Comparison of ENCODE assay signal across 15 cellular contexts in genomic region chr6:158018851-158019361, GRCh38. TPM values are rescaled to one million over a fixed set of nuclear protein-coding genes. Genes with fewer than 3 reads are reported as not detected.
A peak's percentile ranks its signal among the peaks of the same experiment; 100 is the strongest.
DNase-seq lines count a peak whose midpoint lies in the region; ATAC-seq and TF ChIP-seq lines count a peak whose summit lies in the region.
"Had no signal": no experiment of that assay in that cellular context is flagged by ENCODE, and none has a peak within 500 bp of the region (broad histone marks: within the 10 kb centered on the region; RNA-seq: fewer than 3 reads in every experiment).

No MANE protein-coding gene starts in this region.

- H3F3A ChIP-seq in GM23248 (ENCODE audit: insufficient read depth) (peaks cover 15% of the 10 kb centered on the region), SK-N-SH (replicated peaks; ENCODE audit: insufficient read depth) (peaks cover 16% of the 10 kb centered on the region)

- H3K27ac ChIP-seq in GM23248 (no peak overlapping the region), SK-N-SH (ENCODE audit: low read depth in 2 of 2, low read length in 1 of 2) (peak overlapping the region in 1 of 2 experiments; percentile 86; a peak in 2 of 4 replicates), body of pancreas (no peak overlapping the region)
- H3K27ac ChIP-seq: SK-N-MC had no signal

- H3K36me3 ChIP-seq in GM23248 (ENCODE audit: low read depth) (peaks cover 17% of the 10 kb centered on the region), SK-N-SH (replicated peaks in 1 of 2; ENCODE audit: control insufficient read depth in 1 of 2, insufficient read depth in 2 of 2, low read length in 1 of 2) (peaks cover 4 to 23% of the 10 kb centered on the region in 2 experiments), body of pancreas (replicated peaks in 1 of 2; ENCODE audit: insufficient read depth in 1 of 2, low read depth in 2 of 2) (no peaks in the 10 kb centered on the region)

- H3K4me1 ChIP-seq in GM23248 (ENCODE audit: insufficient read depth) (peaks cover 23% of the 10 kb centered on the region), SK-N-SH (ENCODE audit: control insufficient read depth in 1 of 2, insufficient read depth in 2 of 2, low read depth in 1 of 2, low read length in 1 of 2) (peaks cover 2 to 28% of the 10 kb centered on the region in 2 experiments; a peak in 3 of 4 replicates), body of pancreas (peaks cover 4% of the 10 kb centered on the region)
- H3K4me1 ChIP-seq: Caco-2 had no signal

- H3K27me3 ChIP-seq in GM23248 (replicated peaks; ENCODE audit: insufficient read depth) (no peaks in the 10 kb centered on the region), SK-N-SH (ENCODE audit: insufficient read depth) (no peaks in the 10 kb centered on the region), body of pancreas (no peaks in the 10 kb centered on the region)

- intact Hi-C loops in body of pancreas (cut with DNase I) = no loop called here

- ATAC-seq in body of pancreas (no peak), HG03457 (IDR thresholded peaks at IDR 0.05; ENCODE audit: unreplicated experiment) (no peak)

- in situ Hi-C loops in GM23248 (cut with MboI) = no loop called here
- in situ Hi-C loops in G401 (cut with HindIII; ENCODE audit: low sequenced_read_pairs) = no loop called here

- H3K4me3 ChIP-seq in GM23248 (no peak overlapping the region), SK-N-SH (ENCODE audit: low read depth in 2 of 2, low read length in 1 of 2) (no peak overlapping the region), fibroblast of mammary gland (ENCODE audit: control insufficient read depth, low read depth, low read length) (no peak overlapping the region), retinal pigment epithelial cell (ENCODE audit: low read length) (no peak overlapping the region), body of pancreas (no peak overlapping the region)
- H3K4me3 ChIP-seq: lung, SK-N-MC had no signal

- DNase-seq in GM23248 = peak; percentile 53
- no peak for DNase-seq in SK-N-SH
- peak; percentile 73 for DNase-seq in fibroblast of mammary gland (ENCODE audit: low read depth)
- DNase-seq in retinal pigment epithelial cell (ENCODE audit: low read depth) = peak; percentile 69
- DNase-seq in G401 (ENCODE audit: low spot score) = no peak
- no peak for DNase-seq in body of pancreas
- no peak for DNase-seq in NOMO-1 (lab: John Stamatoyannopoulos, UW; ENCODE audit: unreplicated experiment in 2 of 2)
- DNase-seq: activated CD4-positive, alpha-beta T cell treated with anti-CD3 and anti-CD28 coated beads, Interleukin-2, amount 10 ng/mL, durations not matched to agents 7 days and 5 days; Caco-2; erythroblast; NCI-H2227 treated with DMSO at 0.1 percent for 48 hours; retina had no signal

- POLR2A ChIA-PET in SK-N-SH (lab: Yijun Ruan, JAX) = no interaction called here

- TF ChIP-seq RAD21 in SK-N-SH (IDR thresholded peaks at IDR 0.05; ENCODE audit: low read length) = no peak

- H3K79me2 ChIP-seq in GM23248 (ENCODE audit: insufficient read depth) (peaks cover 100% of the 10 kb centered on the region), SK-N-SH (ENCODE audit: insufficient read depth) (peaks cover 86% of the 10 kb centered on the region)

- CTCF ChIA-PET in SK-N-SH (lab: Yijun Ruan, JAX) = no interaction called here

- H3K9ac ChIP-seq in GM23248 (no peak overlapping the region), SK-N-SH (peak overlapping the region; percentile 19; the same call in 1 of the 2 replicates)

- H2AFZ ChIP-seq in GM23248 = no peak overlapping the region
- H2AFZ ChIP-seq in SK-N-SH (ENCODE audit: low read depth) = no peak overlapping the region

- no peak overlapping the region for H3K4me2 ChIP-seq in GM23248 (ENCODE audit: unreplicated experiment)
- peak overlapping the region; percentile 5; the same call in 1 of the 2 replicates for H3K4me2 ChIP-seq in SK-N-SH

- H3K9me3 ChIP-seq in GM23248 (ENCODE audit: low read depth) (no peaks in the 10 kb centered on the region), SK-N-SH (no peaks in the 10 kb centered on the region), body of pancreas (no peaks in the 10 kb centered on the region)
- H3K9me3 ChIP-seq: Caco-2 had no signal

- TF ChIP-seq EP300 in SK-N-SH (IDR thresholded peaks at IDR 0.05; ENCODE audit: borderline replicate concordance in 1 of 2, low read depth in 1 of 2, low read length in 1 of 2) = peak in 1 of 2 experiments; percentile 40; a peak in 1 of 4 replicates

- H4K20me1 ChIP-seq in GM23248 (ENCODE audit: insufficient read depth) (no peaks in the 10 kb centered on the region), SK-N-SH (ENCODE audit: insufficient read depth) (no peaks in the 10 kb centered on the region)

- WGBS in GM23248 (ENCODE audit: low coverage in 1 of 2, low lambda C conversion rate in 2 of 2, missing lambda C conversion rate in 2 of 2), 2 experiments = 90 to 92% methylated on average over 15 of the region's 15 CpGs
- WGBS in SK-N-SH (ENCODE audit: low lambda C conversion rate) = 64% methylated on average over 14 of the region's 15 CpGs
- WGBS in body of pancreas, 2 donors = 75 to 85% methylated on average over 13 to 15 of the region's 15 CpGs

- TF ChIP-seq CTCF in SK-N-SH (IDR thresholded peaks at IDR 0.05) (no peak), fibroblast of mammary gland (conservative IDR thresholded peaks at IDR 0.05; ENCODE audit: control insufficient read depth, insufficient read depth, low read depth, low read length) (no peak), retinal pigment epithelial cell (conservative IDR thresholded peaks at IDR 0.05; ENCODE audit: low read depth, low read length) (no peak), body of pancreas (IDR thresholded peaks at IDR 0.05) (no peak)

- no peak for TF ChIP-seq POLR2A in body of pancreas (IDR thresholded peaks at IDR 0.05)

- no peaks in the 10 kb centered on the region for H3K9me2 ChIP-seq in GM23248 (ENCODE audit: insufficient read depth)
- no peaks in the 10 kb centered on the region for H3K9me2 ChIP-seq in SK-N-SH

TF ChIP-seq in SK-N-SH, 30 proteins besides CTCF, POLR2A, EP300 and RAD21:
- TF ChIP-seq GABPA (IDR thresholded peaks at IDR 0.05; ENCODE audit: low read depth) = no peak
- TF ChIP-seq PBX3 (IDR thresholded peaks at IDR 0.05) = peak; percentile 50
- TF ChIP-seq RXRA (IDR thresholded peaks at IDR 0.05; ENCODE audit: borderline replicate concordance, low read depth) = peak; percentile 43; the same call in 1 of the 2 replicates
- peak; percentile 57 for TF ChIP-seq JUND (IDR thresholded peaks at IDR 0.05)
- TF ChIP-seq MAX (IDR thresholded peaks at IDR 0.05; ENCODE audit: low read depth) = peak; percentile 66
- TF ChIP-seq CHD2 (IDR thresholded peaks at IDR 0.05; ENCODE audit: low read length, partially characterized antibody) = no peak
- no peak for TF ChIP-seq NRF1 (IDR thresholded peaks at IDR 0.05; ENCODE audit: low read depth, low read length)
- peak; percentile 77; the same call in 1 of the 2 replicates for TF ChIP-seq FOSL2 (IDR thresholded peaks at IDR 0.05; ENCODE audit: borderline replicate concordance, low read depth)
- peak; percentile 82 for TF ChIP-seq NFIC (IDR thresholded peaks at IDR 0.05; ENCODE audit: borderline replicate concordance)
- no peak for TF ChIP-seq USF2 (IDR thresholded peaks at IDR 0.05; ENCODE audit: borderline replicate concordance, low read depth, low read length)
- no peak for TF ChIP-seq MEF2A (IDR thresholded peaks at IDR 0.05; ENCODE audit: borderline replicate concordance, low read depth)
- TF ChIP-seq SIN3A (IDR thresholded peaks at IDR 0.05; ENCODE audit: borderline replicate concordance, low read depth, low read length) = no peak
- peak; percentile 80 for TF ChIP-seq TCF12 (IDR thresholded peaks at IDR 0.05)
- TF ChIP-seq RFX5 (IDR thresholded peaks at IDR 0.05; ENCODE audit: low read length) = no peak
TF ChIP-seq in SK-N-SH: peak in this region for 7.

RNA-seq across cellular contexts. Expression of gene SYNJ2, which starts 37.2 kb away (rescaled TPM):
- 25.3 and 28.6 TPM in 2 replicates for total RNA-seq in GM23248 (2014; rRNA removed; shearing (Covaris generic))
- 17.6 and 20.5 TPM in 2 replicates for polyA plus RNA-seq in GM23248 (2016; fragmentation: Nextera tagmentation; extraction: Ambion mirVana)
- polyA plus RNA-seq in SK-N-SH (2012; rRNA removed) = 35.3 and 40.0 TPM in 2 replicates
- 28.3 and 33.0 TPM in 2 replicates for polyA plus RNA-seq in SK-N-SH (2012; cell fraction: cytosol; rRNA removed)
- 56.9 and 66.8 TPM in 2 replicates for polyA plus RNA-seq in SK-N-SH (2012; cell fraction: nucleus; rRNA removed)
- 12.2 and 16.9 TPM in 2 replicates for total RNA-seq in G401 (2014; rRNA removed; shearing (Covaris generic))
- 10 to 100 TPM; 12.2 to 14.8 TPM for total RNA-seq in body of pancreas

Comparison
In these comparisons a context has a peak if more than half of its experiments do, and no peak if none do; other contexts are left out.
1. DNase-seq: peak in GM23248 (single experiment), fibroblast of mammary gland (single experiment) and retinal pigment epithelial cell (single experiment); none in SK-N-SH (single experiment), G401 (single experiment), body of pancreas (0 of 4) and NOMO-1 (0 of 2).